ENCODE assay signal across 9 cellular contexts in genomic region chr2:170770304-170771048, GRCh38. TPM values are rescaled to one million over a fixed set of nuclear protein-coding genes. Genes with fewer than 3 reads are reported as not detected.
A peak's percentile ranks its signal among the peaks of the same experiment; 100 is the strongest.
DNase-seq lines count a peak whose midpoint lies in the region; ATAC-seq and TF ChIP-seq lines count a peak whose summit lies in the region.
"Had no signal": no experiment of that assay in that cellular context is flagged by ENCODE, and none has a peak within 500 bp of the region (broad histone marks: within the 10 kb centered on the region; RNA-seq: fewer than 3 reads in every experiment).

TSS of gene ERICH2 (plus strand) at chr2:170770378. CDS start at chr2:170770682, 304 bp downstream.

- TF ChIP-seq POLR2A in IMR-90 (IDR thresholded peaks at IDR 0.05; ENCODE audit: low read depth, low read length): no peak

- CTCF ChIA-PET in IMR-90 (lab: Yijun Ruan, JAX): interaction anchor here (0.7 kb wide), 1 partner anchor 31 kb away, joined by 3 read pairs; no protein-coding TSS in a partner anchor

- no TSS peak for BruUV-seq in IMR-90 (replicated peaks; lab: Mats Ljungman, UMichigan)

- H3K18ac ChIP-seq in IMR-90 (ENCODE audit: low read depth, low read length): no peak within 1 kb of the TSS

- no peaks in the 10 kb centered on the region for H3K4me1 ChIP-seq in IMR-90 (ENCODE audit: control insufficient read depth, insufficient read depth, low read length)

- intact Hi-C loops in IMR-90 (cut with micrococcal nuclease): no loop called here

- H3K4me2 ChIP-seq in IMR-90 (ENCODE audit: low read depth, low read length): peak within 1 kb of the TSS; percentile 96

- no peak within 1 kb of the TSS for H4K91ac ChIP-seq in IMR-90 (ENCODE audit: insufficient read depth, low read depth, low read length)

- H3K9me3 ChIP-seq in IMR-90 (ENCODE audit: control insufficient read depth, insufficient read depth, low read length): no peaks in the 10 kb centered on the region

- TF ChIP-seq CTCF in IMR-90 (conservative IDR thresholded peaks at IDR 0.05; ENCODE audit: low read depth, low read length) (no peak), fibroblast of the aortic adventitia (IDR thresholded peaks at IDR 0.05; ENCODE audit: insufficient read depth, low read length) (no peak), nephron progenitor cell (IDR thresholded peaks at IDR 0.05) (no peak)

- H3K4me3 ChIP-seq in IMR-90 (ENCODE audit: insufficient read depth, low read depth, low read length) (peak within 1 kb of the TSS; percentile 88), fibroblast of the aortic adventitia (ENCODE audit: low read depth, low read length) (peak within 1 kb of the TSS; percentile 68)

- H2AK9ac ChIP-seq in IMR-90 (replicated peaks; ENCODE audit: low read depth, low read length, poor library complexity): peak within 1 kb of the TSS; percentile 37

- DNase-seq in COR-L47 (lab: John Stamatoyannopoulos, UW) (peak; percentile 85), IMR-90 (peak; percentile 30), RKO (ENCODE audit: low spot score) (peak; percentile 87), fibroblast of the aortic adventitia (ENCODE audit: low read depth) (peak; percentile 33), nephron progenitor cell (peak; percentile 84)
- DNase-seq in stimulated activated naive CD8-positive, alpha-beta T cell treated with anti-CD3 and anti-CD28 coated beads, Interleukin-15, Interleukin-2, amounts not matched to agents 100 U/mL and 50 U/mL, for 24 hours: peak; percentile 73

- no peak within 1 kb of the TSS for H2BK15ac ChIP-seq in IMR-90 (ENCODE audit: low read depth, low read length)

- H3K4ac ChIP-seq in IMR-90 (ENCODE audit: low read depth, low read length): no peak within 1 kb of the TSS

- no peak within 1 kb of the TSS; the same call in 1 of the 2 replicates for H3K56ac ChIP-seq in IMR-90 (ENCODE audit: extremely low read depth, insufficient read depth, low read length)

- H3K36me3 ChIP-seq in IMR-90 (ENCODE audit: control insufficient read depth, insufficient read depth, low read length): no peaks in the 10 kb centered on the region

- no peak for TF ChIP-seq RAD21 in IMR-90 (IDR thresholded peaks at IDR 0.05; ENCODE audit: low read length)

- H4K8ac ChIP-seq in IMR-90 (ENCODE audit: low read depth in 2 of 2, low read length in 2 of 2): peak within 1 kb of the TSS; percentile 44 to 49; a peak in 1 of 4 replicates

- dilution Hi-C loops in IMR-90 (cut with HindIII; ENCODE audit: low sequenced_read_pairs, unreplicated experiment): no loop called here

- POLR2A ChIA-PET in IMR-90 (lab: Charles Lee; ENCODE audit: unreplicated experiment): interaction anchor here (0.6 kb wide), 1 partner anchor 1309 kb away, joined by 4 read pairs; no protein-coding TSS in a partner anchor

- no peak within 1 kb of the TSS for H3K14ac ChIP-seq in IMR-90 (replicated peaks; ENCODE audit: low read depth, low read length)

- H4K5ac ChIP-seq in IMR-90 (ENCODE audit: low read depth, low read length): peak within 1 kb of the TSS; percentile 16; the same call in 1 of the 2 replicates

- peak within 1 kb of the TSS; percentile 85 for H3K27ac Mint-ChIP-seq in activated T-helper 17 cell treated with anti-CD3 and anti-CD28 coated beads, Interleukin-2, amount 50 U/mL, for 72 hours
- peak within 1 kb of the TSS; percentile 68 for H3K27ac Mint-ChIP-seq in nephron progenitor cell

- no peaks in the 10 kb centered on the region for H3K9me1 ChIP-seq in IMR-90 (ENCODE audit: insufficient read depth, low read length)

- no peaks in the 10 kb centered on the region for H3K36me3 Mint-ChIP-seq in activated T-helper 17 cell treated with anti-CD3 and anti-CD28 coated beads, Interleukin-2, amount 50 U/mL, for 72 hours (ENCODE audit: low read depth)
- no peaks in the 10 kb centered on the region for H3K36me3 Mint-ChIP-seq in nephron progenitor cell (ENCODE audit: low read depth)

- H2AK5ac ChIP-seq in IMR-90 (ENCODE audit: low read depth, low read length): no peak within 1 kb of the TSS

- peaks cover 15% of the 10 kb centered on the region for H3K27me3 ChIP-seq in IMR-90 (ENCODE audit: control insufficient read depth, insufficient read depth, low read length)

- H4K20me1 ChIP-seq in IMR-90 (ENCODE audit: insufficient read depth, low read length): no peaks in the 10 kb centered on the region

- peaks cover 9% of the 10 kb centered on the region for H3K27me3 Mint-ChIP-seq in activated T-helper 17 cell treated with anti-CD3 and anti-CD28 coated beads, Interleukin-2, amount 50 U/mL, for 72 hours
- H3K27me3 Mint-ChIP-seq in nephron progenitor cell (ENCODE audit: low read depth, poor library complexity): peaks cover 3% of the 10 kb centered on the region

- peak; percentile 90 for ATAC-seq in GM21526 (IDR thresholded peaks at IDR 0.05; ENCODE audit: low FRiP score, unreplicated experiment)
- ATAC-seq in IMR-90 (ENCODE audit: low read depth): peak; percentile 96
- ATAC-seq in activated T-helper 17 cell treated with anti-CD3 and anti-CD28 coated beads, Interleukin-2, amount 50 U/mL, for 72 hours (replicated peaks): peak; percentile 91
- ATAC-seq in stimulated activated naive CD8-positive, alpha-beta T cell treated with anti-CD3 and anti-CD28 coated beads, Interleukin-15, Interleukin-2, amounts not matched to agents 100 U/mL and 50 U/mL, for 24 hours: peak; percentile 84

- no peaks in the 10 kb centered on the region for H3K79me1 ChIP-seq in IMR-90 (ENCODE audit: low read depth in 1 of 2, low read length in 2 of 2)

- peak within 1 kb of the TSS; percentile 59 for H3K9ac ChIP-seq in IMR-90 (ENCODE audit: low read depth, low read length)

- H3K4me1 Mint-ChIP-seq in activated T-helper 17 cell treated with anti-CD3 and anti-CD28 coated beads, Interleukin-2, amount 50 U/mL, for 72 hours: no peaks in the 10 kb centered on the region
- H3K4me1 Mint-ChIP-seq in nephron progenitor cell: peaks cover 41% of the 10 kb centered on the region

- H2AFZ ChIP-seq in IMR-90 (replicated peaks; ENCODE audit: low read length, poor library complexity): peak within 1 kb of the TSS; percentile 93

- H3K27ac ChIP-seq in IMR-90 (ENCODE audit: insufficient read depth, low read length): no peak within 1 kb of the TSS

- no peak within 1 kb of the TSS for H2BK120ac ChIP-seq in IMR-90 (ENCODE audit: low read depth, low read length)

- peak within 1 kb of the TSS; percentile 78 for H3K4me3 Mint-ChIP-seq in activated T-helper 17 cell treated with anti-CD3 and anti-CD28 coated beads, Interleukin-2, amount 50 U/mL, for 72 hours
- peak within 1 kb of the TSS; percentile 90 for H3K4me3 Mint-ChIP-seq in nephron progenitor cell

- no peak within 1 kb of the TSS for H2BK20ac ChIP-seq in IMR-90 (ENCODE audit: low read depth, low read length)

- H2BK5ac ChIP-seq in IMR-90 (ENCODE audit: low read depth, low read length, poor library complexity, severe bottlenecking): no peak within 1 kb of the TSS

- WGBS in IMR-90 (ENCODE audit: extremely low coverage in 2 of 2, insufficient read length in 1 of 2), 2 experiments: no CpG with 5 or more reads among the region's 54 CpGs

- no peak within 1 kb of the TSS for H3K23ac ChIP-seq in IMR-90 (ENCODE audit: low read depth, low read length)

- H3K9me3 Mint-ChIP-seq in activated T-helper 17 cell treated with anti-CD3 and anti-CD28 coated beads, Interleukin-2, amount 50 U/mL, for 72 hours: no peaks in the 10 kb centered on the region
- no peaks in the 10 kb centered on the region for H3K9me3 Mint-ChIP-seq in nephron progenitor cell

- in situ Hi-C loops in IMR-90 (cut with MboI; ENCODE audit: low sequenced_read_pairs): no loop called here

TF ChIP-seq in IMR-90, 13 proteins besides CTCF, POLR2A, EP300 and RAD21:
- TF ChIP-seq RCOR1 (IDR thresholded peaks at IDR 0.05; ENCODE audit: insufficient replicate concordance, low read length): no peak
- no peak for TF ChIP-seq USF2 (IDR thresholded peaks at IDR 0.05; ENCODE audit: low read depth, low read length)
- TF ChIP-seq, protein P1, sequence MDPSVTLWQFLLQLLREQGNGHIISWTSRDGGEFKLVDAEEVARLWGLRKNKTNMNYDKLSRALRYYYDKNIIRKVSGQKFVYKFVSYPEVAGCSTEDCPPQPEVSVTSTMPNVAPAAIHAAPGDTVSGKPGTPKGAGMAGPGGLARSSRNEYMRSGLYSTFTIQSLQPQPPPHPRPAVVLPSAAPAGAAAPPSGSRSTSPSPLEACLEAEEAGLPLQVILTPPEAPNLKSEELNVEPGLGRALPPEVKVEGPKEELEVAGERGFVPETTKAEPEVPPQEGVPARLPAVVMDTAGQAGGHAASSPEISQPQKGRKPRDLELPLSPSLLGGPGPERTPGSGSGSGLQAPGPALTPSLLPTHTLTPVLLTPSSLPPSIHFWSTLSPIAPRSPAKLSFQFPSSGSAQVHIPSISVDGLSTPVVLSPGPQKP (IDR thresholded peaks at IDR 0.05; ENCODE audit: borderline replicate concordance, low read depth, low read length): no peak
- TF ChIP-seq RFX5 (IDR thresholded peaks at IDR 0.05; ENCODE audit: low read depth, low read length): no peak
- TF ChIP-seq MAZ (IDR thresholded peaks at IDR 0.05; ENCODE audit: borderline replicate concordance, low read depth, low read length): no peak
- no peak for TF ChIP-seq NFE2L2 (IDR thresholded peaks at IDR 0.05; ENCODE audit: low read depth, low read length)
- TF ChIP-seq BHLHE40 (IDR thresholded peaks at IDR 0.05; ENCODE audit: low read depth, low read length): no peak
- no peak for TF ChIP-seq CHD1 (IDR thresholded peaks at IDR 0.05; ENCODE audit: low read depth, low read length)
- TF ChIP-seq MAFK (IDR thresholded peaks at IDR 0.05; ENCODE audit: low read depth, low read length): no peak
- TF ChIP-seq MXI1 (IDR thresholded peaks at IDR 0.05; ENCODE audit: borderline replicate concordance, low read depth, low read length): no peak
- TF ChIP-seq CEBPB (IDR thresholded peaks at IDR 0.05; ENCODE audit: low read depth, low read length): no peak
- TF ChIP-seq SMC3 (IDR thresholded peaks at IDR 0.05; ENCODE audit: low read depth, low read length): no peak
- no peak for TF ChIP-seq FOS (IDR thresholded peaks at IDR 0.05; ENCODE audit: low read depth, low read length)
TF ChIP-seq in IMR-90: peak in this region for 0.

RNA-seq across cellular contexts. Expression of gene ERICH2, which starts in this region (rescaled TPM):
- not detected in 2 replicates for total RNA-seq in IMR-90 (2012; rRNA removed)
- not detected in 2 replicates for polyA plus RNA-seq in IMR-90 (2012; rRNA removed)
- polyA plus RNA-seq in IMR-90 (2012; cell fraction: cytosol; rRNA removed): not detected in 2 replicates
- polyA plus RNA-seq in IMR-90 (2012; cell fraction: nucleus; rRNA removed; ENCODE audit: low replicate concordance): not detected in 2 replicates
- not detected for total RNA-seq in activated T-helper 17 cell treated with anti-CD3 and anti-CD28 coated beads, Interleukin-2, amount 50 U/mL, for 72 hours
- total RNA-seq in fibroblast of the aortic adventitia (ENCODE audit: low replicate concordance): 4.0 TPM in 1 of 2 replicates, not detected in the other
- total RNA-seq: glomerular endothelial cell had no signal

Comparison
In these comparisons a context has a peak if more than half of its experiments do, and no peak if none do; other contexts are left out.
1. Peak in DNase-seq, ATAC-seq, H3K4me3 ChIP-seq, H3K9ac ChIP-seq and H3K4me2 ChIP-seq in IMR-90; RNA of the gene not detected or under 1 TPM.
2. Peak in ATAC-seq in activated T-helper 17 cell treated with anti-CD3 and anti-CD28 coated beads, Interleukin-2, amount 50 U/mL, for 72 hours; RNA of the gene not detected or under 1 TPM.
3. DNase-seq: peak in every context shown above with its lines; median percentile 87 in RKO; 85 in COR-L47; 84 in nephron progenitor cell; 73 in stimulated activated naive CD8-positive, alpha-beta T cell treated with anti-CD3 and anti-CD28 coated beads, Interleukin-15, Interleukin-2, amounts not matched to agents 100 U/mL and 50 U/mL, for 24 hours; 33 in fibroblast of the aortic adventitia; 30 in IMR-90.